Comparison of ENCODE assay signal across 1 cellular context in the genomic region with DNA sequence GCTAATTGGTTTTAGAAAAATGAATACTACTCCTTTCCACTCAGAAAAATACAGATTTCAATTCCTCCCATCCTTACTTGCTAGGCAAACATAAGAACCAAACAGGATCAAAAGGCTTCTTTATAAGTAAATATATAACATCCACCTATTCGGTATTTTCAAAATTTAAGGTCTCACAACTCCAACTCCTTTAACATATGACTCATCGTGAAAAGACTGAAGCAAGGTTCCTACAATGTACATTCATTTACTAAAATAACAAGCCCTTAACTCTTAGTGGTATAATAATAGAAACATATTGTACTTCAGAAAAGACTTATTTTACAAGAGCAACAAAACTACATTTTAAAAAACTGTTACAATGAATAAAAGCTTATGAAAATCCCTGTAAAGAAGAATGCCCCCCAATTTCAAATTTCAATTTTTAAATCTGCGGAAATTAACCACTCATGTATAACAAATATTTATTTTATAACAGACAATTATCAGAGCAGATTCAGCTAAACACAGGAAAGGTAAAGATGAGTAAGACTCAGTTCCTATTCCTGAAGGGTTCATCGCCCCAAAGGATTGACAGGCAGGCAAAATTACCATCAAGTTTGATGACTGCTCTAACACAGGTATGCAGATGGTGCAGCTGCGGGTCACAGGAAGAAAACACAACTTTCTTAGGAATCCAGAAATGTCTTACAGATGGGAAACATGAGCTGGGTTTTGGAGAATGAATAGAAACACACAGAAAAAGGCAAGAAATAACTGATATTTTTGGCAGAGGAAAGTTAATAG.
TF ChIP-seq lines count a peak whose summit lies in the region.

No MANE protein-coding gene starts in this region.

TF ChIP-seq in IMR-90, 13 proteins besides CTCF, POLR2A, EP300 and RAD21:
- TF ChIP-seq MXI1 (IDR thresholded peaks at IDR 0.05; ENCODE audit: borderline replicate concordance, low read depth, low read length) = no peak
- TF ChIP-seq NFE2L2 (IDR thresholded peaks at IDR 0.05; ENCODE audit: low read depth, low read length) = no peak
